Comparison of ENCODE assay signal across 8 cellular contexts in the genomic region with DNA sequence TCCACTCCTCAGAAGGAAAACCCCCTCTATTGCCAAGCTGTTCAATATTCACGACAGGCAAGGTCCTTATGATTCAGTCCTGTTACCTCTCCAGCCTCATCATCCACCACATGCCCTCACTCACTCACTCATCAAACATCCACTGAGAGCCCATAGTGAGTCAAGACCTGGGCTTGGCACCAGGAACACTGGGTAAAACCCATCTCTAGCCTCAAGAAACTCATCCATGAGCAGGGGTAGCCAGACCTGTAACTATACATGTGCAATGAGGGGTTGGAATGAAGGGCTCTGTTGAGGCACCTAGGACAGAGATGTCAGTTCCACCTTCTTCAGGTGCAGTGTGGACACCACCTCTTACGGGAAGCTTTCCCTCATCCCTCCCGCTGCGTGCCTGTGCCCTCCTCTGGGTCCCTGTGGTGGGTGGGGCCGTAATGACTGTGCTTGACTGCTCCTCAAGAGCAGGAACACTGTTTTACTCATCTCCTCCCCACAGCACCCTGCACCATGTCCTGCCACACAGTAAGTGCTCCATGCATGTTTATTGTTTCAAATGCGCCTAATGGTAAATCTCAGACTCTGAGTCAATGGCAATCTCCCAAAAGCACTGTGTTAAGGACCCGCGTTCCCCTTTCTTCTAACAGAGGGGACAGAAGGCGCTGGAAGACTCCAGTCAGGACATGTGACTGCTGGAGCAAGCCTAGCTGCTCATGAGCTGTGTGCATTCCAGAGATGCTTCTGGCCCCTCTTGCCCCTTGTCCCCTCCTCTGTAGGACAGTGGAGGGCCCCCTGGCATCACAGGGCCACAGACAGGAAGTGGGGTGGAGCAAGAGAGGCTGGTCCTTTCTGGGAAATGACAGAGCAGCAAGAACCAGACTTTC.
DNase-seq lines count a peak whose midpoint lies in the region; ATAC-seq and TF ChIP-seq lines count a peak whose summit lies in the region.

No MANE protein-coding gene starts in this region.

- TF ChIP-seq CTCF in lung (IDR thresholded peaks at IDR 0.05; ENCODE audit: control extremely low read depth, extremely low read depth) = no peak

- H3K4me1 ChIP-seq in lung (ENCODE audit: control insufficient read depth in 2 of 2, insufficient read depth in 2 of 2, low read length in 2 of 2) (peaks cover 26 to 29% of the 10 kb centered on the region in 2 donors), HAP-1 (no peaks in the 10 kb centered on the region)

- H3K9me3 ChIP-seq in lung (ENCODE audit: control insufficient read depth in 2 of 2, insufficient read depth in 1 of 2, low read length in 1 of 2) = peaks cover 0 to 2% of the 10 kb centered on the region in 2 donors
- no peaks in the 10 kb centered on the region; the same call in 1 of the 2 replicates for H3K9me3 ChIP-seq in HAP-1

- peak; percentile 8 for TF ChIP-seq POLR2A in GM18951 (IDR thresholded peaks at IDR 0.05; ENCODE audit: extremely low read depth, insufficient read depth, insufficient read length)

- H3K4me3 ChIP-seq in lung (no peak overlapping the region), HAP-1 (no peak overlapping the region)

- ATAC-seq in HG03378 (IDR thresholded peaks at IDR 0.05; ENCODE audit: unreplicated experiment) = peak; percentile 64
- ATAC-seq in lung (ENCODE audit: insufficient read depth, low FRiP score) = no peak

- peak; percentile 64 for DNase-seq in astrocyte of the hippocampus (ENCODE audit: low read depth, low spot score)
- no peak for DNase-seq in lung (ENCODE audit: low spot score)
- DNase-seq in cortex of kidney (lab: John Stamatoyannopoulos, UW) = no peak
- DNase-seq in pons (ENCODE audit: low spot score) = no peak
- no peak for DNase-seq in HAP-1 (ENCODE audit: low spot score in 2 of 2)
- no peak for DNase-seq in DMS114 treated with DMSO at 0.1 percent for 48 hours (lab: John Stamatoyannopoulos, UW; ENCODE audit: unreplicated experiment)

- H3K27ac ChIP-seq in lung (ENCODE audit: low read depth in 1 of 2, low read length in 1 of 2) = peak overlapping the region; percentile 78 to 95

- H3K36me3 ChIP-seq in lung (ENCODE audit: control insufficient read depth in 2 of 2, insufficient read depth in 2 of 2, low read length in 2 of 2) (no peaks in the 10 kb centered on the region), HAP-1 (replicated peaks) (no peaks in the 10 kb centered on the region; the same call in 1 of the 2 replicates)

- H3K27me3 ChIP-seq in lung (ENCODE audit: control insufficient read depth, insufficient read depth) (no peaks in the 10 kb centered on the region), HAP-1 (ENCODE audit: low read depth) (no peaks in the 10 kb centered on the region)

- whole genome bisulfite sequencing in lung, 2 donors = 68 to 74% methylated on average over 9 of the region's 9 CpGs

- in situ Hi-C loops in GM18951 (cut with MboI; ENCODE audit: low sequenced_read_pairs, unreplicated experiment) (no loop called here), HAP-1 (cut with MboI; ENCODE audit: low sequenced_read_pairs) (no loop called here)
